21 cellular contexts compared by ENCODE assay signal in the genomic region with DNA sequence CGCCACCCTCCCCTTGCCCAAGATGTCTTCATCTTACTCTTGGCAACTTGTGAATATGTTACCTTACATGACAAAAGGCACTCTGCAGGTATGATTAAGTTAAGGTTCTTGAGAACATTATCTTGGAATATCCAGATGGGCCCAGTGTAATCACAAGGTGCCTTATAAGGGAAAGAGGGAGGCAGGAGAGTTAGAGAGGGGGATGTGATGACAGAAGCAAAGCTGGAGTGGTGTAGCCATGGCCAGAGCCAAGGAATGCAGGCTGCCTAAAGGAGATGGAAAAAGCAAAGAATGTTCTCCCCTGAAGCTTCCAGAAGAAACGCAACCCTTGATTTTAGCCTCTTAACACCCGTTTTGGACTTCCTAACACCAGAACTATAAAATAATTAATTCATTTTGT.
DNase-seq lines count a peak whose midpoint lies in the region; ATAC-seq, FAIRE-seq and TF ChIP-seq lines count a peak whose summit lies in the region.
"Had no signal": no experiment of that assay in that cellular context is flagged by ENCODE, and none has a peak within 500 bp of the region (broad histone marks: within the 10 kb centered on the region; RNA-seq: fewer than 3 reads in every experiment).

No MANE protein-coding gene starts in this region.

- H3K27ac ChIP-seq in GM23338 (ENCODE audit: low read depth): no peak overlapping the region
- H3K27ac ChIP-seq in H1 (ENCODE audit: low read depth, low read length): no peak overlapping the region
- H3K27ac ChIP-seq in neural progenitor cell: no peak overlapping the region
- H3K27ac ChIP-seq: 22Rv1; A549; BLaER1 treated with 17β-estradiol and CSF1 and Interleukin-3, amounts not matched to agents 10 nM and 100 nM; C4-2B had no signal

- no peak overlapping the region for H3K4ac ChIP-seq in H1 (replicated peaks; ENCODE audit: insufficient read length, low read depth, low read length)

- no peak for DNase-seq in GM23338 (ENCODE audit: low spot score)
- no peak for DNase-seq in H1 (ENCODE audit: low read depth in 1 of 2, low spot score in 2 of 2)
- DNase-seq in neural progenitor cell (ENCODE audit: low spot score): no peak
- no peak for DNase-seq in activated CD4-positive, alpha-beta memory T cell treated with anti-CD3 and anti-CD28 coated beads for 36 hours
- DNase-seq in stimulated activated CD4-positive, alpha-beta T cell treated with anti-CD3 and anti-CD28 coated beads, Interleukin-12 subunit alpha, Interleukin-12 subunit beta, amount 100 ng/mL, for 4 hours: no peak
- DNase-seq: AML-193; Caco-2; Calu3; CD4-positive, alpha-beta T cell; CD8-positive, alpha-beta T cell; DMS79 treated with DMSO at 0.1 percent for 48 hours; GF-D8 had no signal

- H3K56ac ChIP-seq in H1 (replicated peaks; ENCODE audit: insufficient read length, low read depth, low read length): no peak overlapping the region

- TF ChIP-seq RAD21 in H1 (IDR thresholded peaks at IDR 0.05 in 1 of 2, conservative IDR thresholded peaks at IDR 0.05 in 1 of 2; ENCODE audit: low read depth in 2 of 2, low read length in 2 of 2): no peak

- H2BK5ac ChIP-seq in H1 (ENCODE audit: low read depth, low read length): no peak overlapping the region

- H3K4me2 ChIP-seq in GM23338 (no peak overlapping the region), H1 (ENCODE audit: insufficient read depth in 1 of 2, low read depth in 2 of 2, low read length in 2 of 2) (no peak overlapping the region), neural progenitor cell (no peak overlapping the region)
- H3K4me2 ChIP-seq: A549; BLaER1 treated with 17β-estradiol and CSF1 and Interleukin-3, amounts not matched to agents 10 nM and 100 nM had no signal

- no peak overlapping the region for H3K4me3 ChIP-seq in GM23338
- no peak overlapping the region for H3K4me3 ChIP-seq in H1 (ENCODE audit: extremely low read depth in 1 of 4, insufficient read depth in 2 of 4, low read depth in 3 of 4, low read length in 4 of 4)
- no peak overlapping the region for H3K4me3 ChIP-seq in neural progenitor cell
- H3K4me3 ChIP-seq: A549; BLaER1 treated with 17β-estradiol and CSF1 and Interleukin-3, amounts not matched to agents 10 nM and 100 nM had no signal

- no peak for TF ChIP-seq POLR2A in H1 (IDR thresholded peaks at IDR 0.05; ENCODE audit: control extremely low read depth in 1 of 2, low read depth in 2 of 2, low read length in 2 of 2)

- TF ChIP-seq EP300 in H1 (IDR thresholded peaks at IDR 0.05; ENCODE audit: borderline replicate concordance in 1 of 2, low read depth in 2 of 2, low read length in 2 of 2): no peak

- H3K4me1 Mint-ChIP-seq in GM23338 (peaks cover 6% of the 10 kb centered on the region; the same call in 1 of the 3 replicates), neural progenitor cell (no peaks in the 10 kb centered on the region)
- H3K4me1 Mint-ChIP-seq in activated CD4-positive, alpha-beta memory T cell treated with anti-CD3 and anti-CD28 coated beads for 36 hours (ENCODE audit: low read depth): no peaks in the 10 kb centered on the region
- H3K4me1 Mint-ChIP-seq: B cell had no signal

- H2AFZ ChIP-seq in GM23338: no peak overlapping the region; the same call in 1 of the 2 replicates
- H2AFZ ChIP-seq in H1 (ENCODE audit: low read length): peak overlapping the region; percentile 19; the same call in 1 of the 2 replicates
- H2AFZ ChIP-seq in neural progenitor cell (replicated peaks): peak overlapping the region; percentile 38

- H3K79me1 ChIP-seq in H1 (ENCODE audit: low read depth, low read length): no peaks in the 10 kb centered on the region

- H4K8ac ChIP-seq in H1 (ENCODE audit: extremely low read depth, insufficient read depth, low read length): no peak overlapping the region

- TF ChIP-seq CTCF in GM23338 (conservative IDR thresholded peaks at IDR 0.05; ENCODE audit: low read depth in 2 of 2): no peak
- no peak for TF ChIP-seq CTCF in H1 (IDR thresholded peaks at IDR 0.05; ENCODE audit: control extremely low read depth in 1 of 3, insufficient read depth in 1 of 3, low read depth in 1 of 3, low read length in 3 of 3)
- TF ChIP-seq CTCF in neural progenitor cell (IDR thresholded peaks at IDR 0.05): no peak

- no peak for ATAC-seq in GM23338
- ATAC-seq: A549; CD8-positive, alpha-beta T cell had no signal

- no peak overlapping the region for H3K18ac ChIP-seq in H1 (ENCODE audit: extremely low read depth, low read length)

- H3K4me3 Mint-ChIP-seq in GM23338: no peak overlapping the region
- no peak overlapping the region for H3K4me3 Mint-ChIP-seq in neural progenitor cell
- H3K4me3 Mint-ChIP-seq in activated CD4-positive, alpha-beta memory T cell treated with anti-CD3 and anti-CD28 coated beads for 36 hours: no peak overlapping the region
- H3K4me3 Mint-ChIP-seq: B cell; CD4-positive, alpha-beta T cell; CD8-positive, alpha-beta T cell had no signal

- FAIRE-seq in H1 (lab: Jason Lieb, UNC): no peak
- FAIRE-seq: A549, D721Med, G401.6, GM12891, GM19239 had no signal

- no peak overlapping the region for H2AK5ac ChIP-seq in H1 (ENCODE audit: low read depth, low read length)

- H3K79me2 ChIP-seq in GM23338 (replicated peaks; ENCODE audit: insufficient read depth) (no peaks in the 10 kb centered on the region), H1 (ENCODE audit: control insufficient read depth in 1 of 2, insufficient read depth in 2 of 2, low read length in 2 of 2) (no peaks in the 10 kb centered on the region), neural progenitor cell (ENCODE audit: low read depth) (no peaks in the 10 kb centered on the region)

- H4K20me1 ChIP-seq in GM23338 (replicated peaks; ENCODE audit: insufficient read depth): no peaks in the 10 kb centered on the region
- H4K20me1 ChIP-seq in H1 (replicated peaks in 1 of 2; ENCODE audit: control insufficient read depth in 1 of 2, insufficient read depth in 2 of 2, low read length in 2 of 2): no peaks in the 10 kb centered on the region
- H4K20me1 ChIP-seq in neural progenitor cell (ENCODE audit: low read depth): no peaks in the 10 kb centered on the region
- H4K20me1 ChIP-seq: BLaER1 treated with 17β-estradiol and CSF1 and Interleukin-3, amounts not matched to agents 10 nM and 100 nM had no signal

- H3K27me3 ChIP-seq in GM23338 (ENCODE audit: insufficient read depth) (no peaks in the 10 kb centered on the region), H1 (replicated peaks in 1 of 4; ENCODE audit: control insufficient read depth in 3 of 4, extremely low read depth in 1 of 4, insufficient read depth in 3 of 4, low read length in 3 of 4) (peaks cover 0 to 1% (median 0%) of the 10 kb centered on the region in 4 experiments; a peak in 1 of 7 replicates), neural progenitor cell (no peaks in the 10 kb centered on the region)
- H3K27me3 ChIP-seq: BLaER1 treated with 17β-estradiol and CSF1 and Interleukin-3, amounts not matched to agents 10 nM and 100 nM had no signal

- WGBS in H1 (ENCODE audit: extremely low coverage in 1 of 2, insufficient coverage in 1 of 2, insufficient read length in 1 of 2, insufficient replicate concordance in 2 of 2, low coverage in 1 of 2, low lambda C conversion rate in 2 of 2, missing lambda C conversion rate in 1 of 2), 2 experiments: 92% methylated on average over 3 of the region's 3 CpGs; no CpG with 5 or more reads in 1 of the 2 experiments

- H2BK12ac ChIP-seq in H1 (ENCODE audit: low read depth, low read length): no peak overlapping the region

- H3K27me3 Mint-ChIP-seq in GM23338 (ENCODE audit: insufficient read depth, low read depth, poor library complexity) (no peaks in the 10 kb centered on the region), neural progenitor cell (ENCODE audit: insufficient read depth, low read depth) (peaks cover 3% of the 10 kb centered on the region)
- no peaks in the 10 kb centered on the region for H3K27me3 Mint-ChIP-seq in activated CD4-positive, alpha-beta memory T cell treated with anti-CD3 and anti-CD28 coated beads for 36 hours
- H3K27me3 Mint-ChIP-seq: B cell; CD4-positive, alpha-beta T cell had no signal

- POLR2A ChIA-PET in H1 (lab: Charles Lee; ENCODE audit: partially characterized antibody): no interaction called here
- POLR2A ChIA-PET in activated CD4-positive, alpha-beta memory T cell treated with anti-CD3 and anti-CD28 coated beads for 36 hours (lab: Charles Lee): no interaction called here

- H3K27ac Mint-ChIP-seq in GM23338: peak overlapping the region; percentile 68
- no peak overlapping the region for H3K27ac Mint-ChIP-seq in neural progenitor cell
- no peak overlapping the region for H3K27ac Mint-ChIP-seq in activated CD4-positive, alpha-beta memory T cell treated with anti-CD3 and anti-CD28 coated beads for 36 hours
- H3K27ac Mint-ChIP-seq: B cell; CD4-positive, alpha-beta T cell; CD8-positive, alpha-beta T cell had no signal

- no peak overlapping the region for H2BK15ac ChIP-seq in H1 (ENCODE audit: low read length)

- H3K36me3 ChIP-seq in GM23338 (ENCODE audit: insufficient read depth): no peaks in the 10 kb centered on the region
- no peaks in the 10 kb centered on the region for H3K36me3 ChIP-seq in H1 (ENCODE audit: control insufficient read depth in 2 of 4, insufficient read depth in 4 of 4, low read length in 3 of 4)
- no peaks in the 10 kb centered on the region for H3K36me3 ChIP-seq in neural progenitor cell
- H3K36me3 ChIP-seq: BLaER1 treated with 17β-estradiol and CSF1 and Interleukin-3, amounts not matched to agents 10 nM and 100 nM had no signal

- H3K4me1 ChIP-seq in GM23338 (ENCODE audit: insufficient read depth) (no peaks in the 10 kb centered on the region), H1 (replicated peaks in 1 of 4; ENCODE audit: control insufficient read depth in 3 of 4, insufficient read depth in 4 of 4, low read length in 3 of 4) (no peaks in the 10 kb centered on the region), neural progenitor cell (no peaks in the 10 kb centered on the region)
- H3K4me1 ChIP-seq: A549, Caco-2 had no signal

- H3K23ac ChIP-seq in H1 (ENCODE audit: insufficient read length): no peak overlapping the region

- H2BK20ac ChIP-seq in H1 (ENCODE audit: low read length): no peak overlapping the region

- no peaks in the 10 kb centered on the region for H3F3A ChIP-seq in GM23338 (replicated peaks; ENCODE audit: low read depth)
- H3F3A ChIP-seq in neural progenitor cell (ENCODE audit: low read depth): no peaks in the 10 kb centered on the region

- peaks cover 8% of the 10 kb centered on the region for H3K9me2 ChIP-seq in GM23338 (ENCODE audit: insufficient read depth)

- H2BK120ac ChIP-seq in H1 (replicated peaks; ENCODE audit: low read depth, low read length): no peak overlapping the region

- H3K9ac ChIP-seq in H1 (replicated peaks in 1 of 4; ENCODE audit: extremely low read depth in 1 of 4, low read depth in 3 of 4, low read length in 3 of 4) (no peak overlapping the region), neural progenitor cell (no peak overlapping the region)
- H3K9ac ChIP-seq: BLaER1 treated with 17β-estradiol and CSF1 and Interleukin-3, amounts not matched to agents 10 nM and 100 nM had no signal

- H3K23me2 ChIP-seq in H1 (ENCODE audit: low read depth, low read length): no peaks in the 10 kb centered on the region

- no peak overlapping the region for H4K5ac ChIP-seq in H1 (ENCODE audit: insufficient read length, low read depth, low read length)

- H3K36me3 Mint-ChIP-seq in GM23338 (ENCODE audit: low read depth) (no peaks in the 10 kb centered on the region), neural progenitor cell (no peaks in the 10 kb centered on the region)
- no peaks in the 10 kb centered on the region for H3K36me3 Mint-ChIP-seq in activated CD4-positive, alpha-beta memory T cell treated with anti-CD3 and anti-CD28 coated beads for 36 hours
- H3K36me3 Mint-ChIP-seq: CD8-positive, alpha-beta T cell had no signal

- H3K9me3 Mint-ChIP-seq in GM23338: peaks cover 9% of the 10 kb centered on the region; the same call in 2 of the 3 replicates
- H3K9me3 Mint-ChIP-seq in neural progenitor cell: peaks cover 18% of the 10 kb centered on the region
- H3K9me3 Mint-ChIP-seq in activated CD4-positive, alpha-beta memory T cell treated with anti-CD3 and anti-CD28 coated beads for 36 hours: peaks cover 5% of the 10 kb centered on the region
- H3K9me3 Mint-ChIP-seq: CD4-positive, alpha-beta T cell had no signal

- CTCF ChIA-PET in H1 (lab: Charles Lee; ENCODE audit: partially characterized antibody): interaction anchor here (0.7 kb wide), 1 partner anchor 20 kb away, joined by 3 read pairs; no protein-coding TSS in a partner anchor
- CTCF ChIA-PET in activated CD4-positive, alpha-beta memory T cell treated with anti-CD3 and anti-CD28 coated beads for 36 hours (lab: Charles Lee): no interaction called here

- intact Hi-C loops in activated CD4-positive, alpha-beta memory T cell treated with anti-CD3 and anti-CD28 coated beads for 36 hours (cut with micrococcal nuclease): no loop called here

- H3K14ac ChIP-seq in H1 (ENCODE audit: insufficient read length): no peak overlapping the region

- H4K91ac ChIP-seq in H1 (replicated peaks; ENCODE audit: insufficient read length, low read length): no peak overlapping the region

- H3K9me3 ChIP-seq in H1 (ENCODE audit: insufficient read depth in 2 of 2, low read depth in 1 of 2, low read length in 1 of 2) (no peaks in the 10 kb centered on the region; a peak in 1 of 4 replicates), neural progenitor cell (ENCODE audit: low read depth) (no peaks in the 10 kb centered on the region)
- H3K9me3 ChIP-seq: A549, Caco-2 had no signal
